1 cellular context compared by ENCODE assay signal in genomic region chrX:2689773-2690666, GRCh38.
A peak's percentile ranks its signal among the peaks of the same experiment; 100 is the strongest.
TF ChIP-seq lines count a peak whose summit lies in the region.

No MANE protein-coding gene starts in this region.

TF ChIP-seq in HepG2, 621 proteins besides CTCF, POLR2A, EP300 and RAD21 (continued from another document):
- TF ChIP-seq AHDC1 (CRISPR knock-in tag; IDR thresholded peaks at IDR 0.05; ENCODE audit: borderline replicate concordance) (no peak), ZIK1 (CRISPR knock-in tag; IDR thresholded peaks at IDR 0.05; ENCODE audit: borderline replicate concordance, low read depth) (no peak), ZNF512 (CRISPR knock-in tag; IDR thresholded peaks at IDR 0.05) (no peak), TAF15 (IDR thresholded peaks at IDR 0.05; ENCODE audit: low read depth, low read length, poor library complexity, severe bottlenecking) (peak; percentile 27), ZNF790 (CRISPR knock-in tag; IDR thresholded peaks at IDR 0.05; ENCODE audit: borderline replicate concordance) (no peak), THAP9 (CRISPR knock-in tag; IDR thresholded peaks at IDR 0.05; ENCODE audit: borderline replicate concordance) (no peak), ZBTB34 (CRISPR knock-in tag; IDR thresholded peaks at IDR 0.05) (no peak), SATB2 (CRISPR knock-in tag; IDR thresholded peaks at IDR 0.05) (no peak), HIC2 (CRISPR knock-in tag; IDR thresholded peaks at IDR 0.05; ENCODE audit: low read depth) (no peak), SKI (IDR thresholded peaks at IDR 0.05; ENCODE audit: partially characterized antibody) (no peak), ZSCAN12 (CRISPR knock-in tag; IDR thresholded peaks at IDR 0.05) (no peak), ZBTB33 (CRISPR knock-in tag; IDR thresholded peaks at IDR 0.05) (0 out of 2 replicates have a peak, but pooled peaks have one; percentile 20), PAF1 (CRISPR knock-in tag; IDR thresholded peaks at IDR 0.05) (no peak), ONECUT2 (CRISPR knock-in tag; IDR thresholded peaks at IDR 0.05) (no peak), ZNF567 (CRISPR knock-in tag; IDR thresholded peaks at IDR 0.05; ENCODE audit: borderline replicate concordance) (no peak), PHF8 (CRISPR knock-in tag; IDR thresholded peaks at IDR 0.05) (peak; percentile 46), ZBTB8A (CRISPR knock-in tag; IDR thresholded peaks at IDR 0.05; ENCODE audit: borderline replicate concordance, low read depth) (no peak), ELF4 (CRISPR knock-in tag; IDR thresholded peaks at IDR 0.05; ENCODE audit: borderline replicate concordance) (no peak), IRF2 (CRISPR knock-in tag; IDR thresholded peaks at IDR 0.05) (no peak), ZNF280B (CRISPR knock-in tag; IDR thresholded peaks at IDR 0.05; ENCODE audit: borderline replicate concordance) (no peak; the same call in 1 of the 2 replicates), ZNF615 (CRISPR knock-in tag; IDR thresholded peaks at IDR 0.05; ENCODE audit: borderline replicate concordance) (peak; percentile 24; the same call in 1 of the 2 replicates), ZUFSP (CRISPR knock-in tag; IDR thresholded peaks at IDR 0.05; ENCODE audit: borderline replicate concordance) (no peak), HNRNPK (IDR thresholded peaks at IDR 0.05; ENCODE audit: low read depth, low read length, poor library complexity, severe bottlenecking) (no peak), MAFK (conservative IDR thresholded peaks at IDR 0.05 in 1 of 2, IDR thresholded peaks at IDR 0.05 in 1 of 2; ENCODE audit: low read length in 2 of 2) (no peak)
